19 cellular contexts compared by ENCODE assay signal in the genomic region with DNA sequence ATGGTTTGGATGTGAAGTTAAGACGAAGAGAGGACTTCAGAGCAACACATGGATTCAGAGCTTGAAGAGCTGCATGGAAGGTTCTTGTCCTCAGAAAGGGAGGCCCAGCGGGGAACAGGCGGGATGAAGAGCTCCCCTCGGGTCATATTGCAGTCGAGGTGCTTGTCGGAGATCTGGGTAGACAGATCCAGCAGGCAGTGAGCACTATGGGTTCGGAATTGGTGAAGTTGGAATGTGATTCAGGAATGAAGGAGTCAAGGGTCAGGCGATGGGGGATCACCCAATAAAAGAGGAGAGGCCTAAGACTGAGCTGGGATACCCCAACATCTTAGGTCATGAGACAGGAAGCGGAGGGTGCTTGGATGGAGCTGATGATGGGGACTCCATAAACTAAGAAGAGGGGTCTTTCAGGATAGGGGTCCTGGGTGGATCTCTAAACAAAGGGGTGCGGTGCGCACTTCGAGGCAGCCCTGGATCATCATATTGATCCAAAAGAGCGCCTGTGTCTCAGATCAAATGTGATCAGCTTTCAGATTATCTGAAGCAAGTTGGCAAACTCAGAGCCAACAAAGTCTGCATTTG.
A peak's percentile ranks its signal among the peaks of the same experiment; 100 is the strongest.
DNase-seq lines count a peak whose midpoint lies in the region; ATAC-seq and TF ChIP-seq lines count a peak whose summit lies in the region.
"Had no signal": no experiment of that assay in that cellular context is flagged by ENCODE, and none has a peak within 500 bp of the region (broad histone marks: within the 10 kb centered on the region; RNA-seq: fewer than 3 reads in every experiment).

No MANE protein-coding gene starts in this region.

- H3K4me3 ChIP-seq in RWPE2 (ENCODE audit: severe bottlenecking) (no peak overlapping the region), aorta (ENCODE audit: low read length in 2 of 2) (no peak overlapping the region)
- H3K4me3 ChIP-seq: HAP-1, PC-9 had no signal

- H3K36me3 ChIP-seq in RWPE2 (ENCODE audit: low read depth) (no peaks in the 10 kb centered on the region), aorta (ENCODE audit: control insufficient read depth in 1 of 2, insufficient read depth in 2 of 2, low read length in 1 of 2) (no peaks in the 10 kb centered on the region)
- H3K36me3 ChIP-seq: HAP-1 had no signal

- H3K4me1 ChIP-seq in RWPE2 (ENCODE audit: insufficient read depth, poor library complexity, severe bottlenecking) (no peaks in the 10 kb centered on the region), aorta (ENCODE audit: control insufficient read depth in 1 of 2, insufficient read depth in 2 of 2, low read length in 2 of 2) (no peaks in the 10 kb centered on the region)
- H3K4me1 ChIP-seq: Caco-2, HAP-1 had no signal

- intact Hi-C loops in cardiac septum (cut with DNase I) (no loop called here), Right ventricle myocardium inferior (cut with DNase I) (no loop called here), posterior vena cava (cut with DNase I) (no loop called here), aorta (cut with DNase I) (no loop called here)

- no peak overlapping the region for H3K27ac ChIP-seq in RWPE2 (ENCODE audit: poor library complexity, severe bottlenecking)
- H3K27ac ChIP-seq in aorta (ENCODE audit: low read depth in 1 of 2, low read length in 2 of 2) = no peak overlapping the region
- H3K27ac ChIP-seq: PC-9 had no signal

- no peaks in the 10 kb centered on the region for H3K9me3 ChIP-seq in RWPE2 (ENCODE audit: severe bottlenecking)
- no peaks in the 10 kb centered on the region for H3K9me3 ChIP-seq in aorta (ENCODE audit: control insufficient read depth, low read length)
- H3K9me3 ChIP-seq: Caco-2, HAP-1 had no signal

- ATAC-seq in Right ventricle myocardium inferior (no peak), RWPE2 (ENCODE audit: low read depth) (no peak), aorta (ENCODE audit: low FRiP score) (no peak), GM18907 (IDR thresholded peaks at IDR 0.05; ENCODE audit: unreplicated experiment) (no peak)
- ATAC-seq: CD8-positive, alpha-beta T cell had no signal

- H3K27me3 ChIP-seq in RWPE2 (ENCODE audit: insufficient read depth, poor library complexity, severe bottlenecking) (peaks cover 3% of the 10 kb centered on the region), aorta (ENCODE audit: control insufficient read depth in 1 of 2, insufficient read depth in 2 of 2, low read length in 1 of 2) (no peaks in the 10 kb centered on the region)

- no peak for TF ChIP-seq CTCF in RWPE2 (IDR thresholded peaks at IDR 0.05; ENCODE audit: poor library complexity, severe bottlenecking)

- WGBS in aorta, 2 donors = 84 to 85% methylated on average over 13 of the region's 13 CpGs

- peak; percentile 26 for DNase-seq in cardiac septum (ENCODE audit: low spot score)
- no peak for DNase-seq in Right ventricle myocardium inferior (ENCODE audit: missing footprints)
- DNase-seq in RWPE2 (ENCODE audit: low spot score) = peak; percentile 25
- DNase-seq in posterior vena cava (ENCODE audit: low spot score) = peak; percentile 30
- DNase-seq in aorta = peak; percentile 5 to 66
- DNase-seq in NCI-H1105 treated with DMSO at 0.1 percent for 48 hours (lab: John Stamatoyannopoulos, UW) = no peak
- DNase-seq: CD8-positive, alpha-beta T cell; GOT3; HFFc6; KBM-7; MV-4-11; NCI-H1105; NCI-H1930; NCI-H2107; PC-9; SHP77 had no signal

Comparison
In these comparisons a context has a peak if more than half of its experiments do, and no peak if none do; other contexts are left out.
1. DNase-seq: peak in cardiac septum (single experiment), RWPE2 (single experiment), posterior vena cava (single experiment) and aorta (2 of 2); none in Right ventricle myocardium inferior (single experiment) and NCI-H1105 treated with DMSO at 0.1 percent for 48 hours (single experiment).